20 cellular contexts compared by ENCODE assay signal in genomic region chr19:35414442-35414841, GRCh38. TPM values are rescaled to one million over a fixed set of nuclear protein-coding genes. Genes with fewer than 3 reads are reported as not detected.
DNase-seq lines count a peak whose midpoint lies in the region; ATAC-seq and TF ChIP-seq lines count a peak whose summit lies in the region.
"Had no signal": no experiment of that assay in that cellular context is flagged by ENCODE, and none has a peak within 500 bp of the region (broad histone marks: within the 10 kb centered on the region; RNA-seq: fewer than 3 reads in every experiment).

No MANE protein-coding gene starts in this region.

- no peaks in the 10 kb centered on the region for H3K9me3 Mint-ChIP-seq in activated naive CD4-positive, alpha-beta T cell treated with anti-CD3 and anti-CD28 coated beads, Interleukin-2, amount 50 U/mL, for 72 hours
- no peaks in the 10 kb centered on the region for H3K9me3 Mint-ChIP-seq in stimulated activated naive CD8-positive, alpha-beta T cell treated with anti-CD3 and anti-CD28 coated beads, Interleukin-15, amount 100 ng/mL, for 72 hours
- H3K9me3 Mint-ChIP-seq: CD8-positive, alpha-beta T cell had no signal

- H3K9me3 ChIP-seq in spleen = no peaks in the 10 kb centered on the region

- no peak for TF ChIP-seq POLR2A in spleen (IDR thresholded peaks at IDR 0.05)

- no peaks in the 10 kb centered on the region for H3K4me1 Mint-ChIP-seq in stimulated activated naive CD8-positive, alpha-beta T cell treated with anti-CD3 and anti-CD28 coated beads, Interleukin-15, amount 100 ng/mL, for 72 hours

- intact Hi-C loops in spleen (cut with DNase I; ENCODE audit: low total_unique reads) = no loop called here

- peaks cover 53% of the 10 kb centered on the region for H3K27me3 Mint-ChIP-seq in stimulated activated naive CD8-positive, alpha-beta T cell treated with anti-CD3 and anti-CD28 coated beads, Interleukin-15, amount 100 ng/mL, for 72 hours

- peak; percentile 43 to 91 for ATAC-seq in activated naive CD4-positive, alpha-beta T cell treated with anti-CD3 and anti-CD28 coated beads, Interleukin-2, amount 50 U/mL, for 72 hours
- ATAC-seq in stimulated activated naive CD8-positive, alpha-beta T cell treated with anti-CD3 and anti-CD28 coated beads, Interleukin-15, amount 100 ng/mL, for 72 hours = peak; percentile 78
- ATAC-seq in GM21619 (IDR thresholded peaks at IDR 0.05; ENCODE audit: unreplicated experiment) = no peak
- ATAC-seq: CD8-positive, alpha-beta T cell; HCT116 had no signal

- 83 to 94% (median 90%) methylated on average over 3 of the region's 3 CpGs for WGBS in spleen, 5 donors

- H3K27ac ChIP-seq in spleen = no peak overlapping the region
- H3K27ac ChIP-seq: 22Rv1, GM23248, HL-60 had no signal

- H3K4me1 ChIP-seq in spleen = peaks cover 0 to 11% (median under 1%) of the 10 kb centered on the region in 6 donors

- DNase-seq in NK-92 treated with Interleukin-12 subunit alpha and Interleukin-12 subunit beta, amount 100 ng/mL, for 24 hours (lab: John Stamatoyannopoulos, UW) = peak; percentile 18
- no peak for DNase-seq in NK-92 (lab: John Stamatoyannopoulos, UW; ENCODE audit: unreplicated experiment)
- DNase-seq in activated naive CD4-positive, alpha-beta T cell treated with anti-CD3 and anti-CD28 coated beads, Interleukin-2, amount 50 U/mL, for 72 hours (ENCODE audit: low spot score in 2 of 2) = no peak
- DNase-seq in activated naive CD4-positive, alpha-beta T cell treated with anti-CD3 and anti-CD28 coated beads, Interleukin-2, amount 50 U/mL, for 16 hours = no peak
- DNase-seq in spleen = peak; percentile 38
- peak in 1 of 2 donors; percentile 19 for DNase-seq in stimulated activated naive CD8-positive, alpha-beta T cell treated with anti-CD3 and anti-CD28 coated beads, Interleukin-15, amount 100 ng/mL, for 72 hours
- DNase-seq in NCI-H524 treated with DMSO at 0.1 percent for 48 hours (lab: John Stamatoyannopoulos, UW) = no peak
- DNase-seq: CD8-positive, alpha-beta T cell; COR-L47; DMS153; DND-41; GDM1; GM23248 had no signal

- H3K4me3 ChIP-seq in spleen = no peak overlapping the region
- H3K4me3 ChIP-seq: GM23248 had no signal

- H3K36me3 Mint-ChIP-seq in activated naive CD4-positive, alpha-beta T cell treated with anti-CD3 and anti-CD28 coated beads, Interleukin-2, amount 50 U/mL, for 72 hours = no peaks in the 10 kb centered on the region
- H3K36me3 Mint-ChIP-seq: CD14-positive monocyte; CD8-positive, alpha-beta T cell had no signal

- H3K27me3 ChIP-seq in spleen (replicated peaks in 1 of 7) = peaks cover 0 to 68% (median 10%) of the 10 kb centered on the region in 7 donors

- no peak overlapping the region for H3K27ac Mint-ChIP-seq in activated naive CD4-positive, alpha-beta T cell treated with anti-CD3 and anti-CD28 coated beads, Interleukin-2, amount 50 U/mL, for 72 hours
- H3K27ac Mint-ChIP-seq in stimulated activated naive CD8-positive, alpha-beta T cell treated with anti-CD3 and anti-CD28 coated beads, Interleukin-15, amount 100 ng/mL, for 72 hours = no peak overlapping the region
- H3K27ac Mint-ChIP-seq: CD8-positive, alpha-beta T cell had no signal

- H3K4me3 Mint-ChIP-seq in stimulated activated naive CD8-positive, alpha-beta T cell treated with anti-CD3 and anti-CD28 coated beads, Interleukin-15, amount 100 ng/mL, for 72 hours = no peak overlapping the region
- H3K4me3 Mint-ChIP-seq: CD8-positive, alpha-beta T cell had no signal

- H3K36me3 ChIP-seq in spleen = no peaks in the 10 kb centered on the region

- no peak for TF ChIP-seq CTCF in spleen (IDR thresholded peaks at IDR 0.05 in 8 of 11, conservative IDR thresholded peaks at IDR 0.05 in 3 of 11)

RNA-seq across cellular contexts. Expression of gene FFAR2, which starts 33.6 kb away (rescaled TPM):
- total RNA-seq in activated naive CD4-positive, alpha-beta T cell treated with anti-CD3 and anti-CD28 coated beads, Interleukin-2, amount 50 U/mL, for 72 hours = not detected
- total RNA-seq in spleen = 10 to 100 TPM in 5 of 7 donors, 1 to 10 TPM in 2; 3.0 to 53.5 (median 12.6) TPM
- polyA plus RNA-seq in spleen = 1 to 10 TPM in 2 of 3 donors, under 1 TPM in 1; 0.89 to 9.0 (median 5.7) TPM
- total RNA-seq: A673, GM23248 had no signal
- polyA plus RNA-seq: BJ, GM23248 had no signal

RNA-seq across cellular contexts. Expression of gene GPR42, which starts 43.6 kb away (rescaled TPM):
- 1 to 10 TPM in 1 of 2 donors, under 1 TPM in 1; 0.50 to 1.8 TPM for total RNA-seq in activated naive CD4-positive, alpha-beta T cell treated with anti-CD3 and anti-CD28 coated beads, Interleukin-2, amount 50 U/mL, for 72 hours
- under 1 TPM in 3 of 7 donors, not detected in 4; 0.60 to 0.67 (median 0.66) TPM for total RNA-seq in spleen
- under 1 TPM in 1 of 3 donors, not detected in 2; 0.09 TPM for polyA plus RNA-seq in spleen
- total RNA-seq: A673; CD8-positive, alpha-beta T cell; GM23248 had no signal
- polyA plus RNA-seq: BJ, GM23248 had no signal

RNA-seq across cellular contexts. Expression of gene FFAR3, which starts 56.2 kb away (rescaled TPM):
- total RNA-seq in activated naive CD4-positive, alpha-beta T cell treated with anti-CD3 and anti-CD28 coated beads, Interleukin-2, amount 50 U/mL, for 72 hours = 1 to 10 TPM; 1.4 to 5.1 TPM
- total RNA-seq in spleen = 1 to 10 TPM in 4 of 7 donors, under 1 TPM in 2, not detected in 1; 0.55 to 3.2 (median 2.0) TPM
- polyA plus RNA-seq in spleen = under 1 TPM; 0.30 to 0.45 (median 0.33) TPM
- total RNA-seq: CD8-positive, alpha-beta T cell; GM23248 had no signal
- polyA plus RNA-seq: BJ, GM23248 had no signal

Comparison
In these comparisons a context has a peak if more than half of its experiments do, and no peak if none do; other contexts are left out.
1. DNase-seq: peak in NK-92 treated with Interleukin-12 subunit alpha and Interleukin-12 subunit beta, amount 100 ng/mL, for 24 hours (single experiment) and spleen (single experiment); none in NK-92 (single experiment), activated naive CD4-positive, alpha-beta T cell treated with anti-CD3 and anti-CD28 coated beads, Interleukin-2, amount 50 U/mL, for 72 hours (0 of 2), activated naive CD4-positive, alpha-beta T cell treated with anti-CD3 and anti-CD28 coated beads, Interleukin-2, amount 50 U/mL, for 16 hours (single experiment) and NCI-H524 treated with DMSO at 0.1 percent for 48 hours (single experiment).